In the genomic region with DNA sequence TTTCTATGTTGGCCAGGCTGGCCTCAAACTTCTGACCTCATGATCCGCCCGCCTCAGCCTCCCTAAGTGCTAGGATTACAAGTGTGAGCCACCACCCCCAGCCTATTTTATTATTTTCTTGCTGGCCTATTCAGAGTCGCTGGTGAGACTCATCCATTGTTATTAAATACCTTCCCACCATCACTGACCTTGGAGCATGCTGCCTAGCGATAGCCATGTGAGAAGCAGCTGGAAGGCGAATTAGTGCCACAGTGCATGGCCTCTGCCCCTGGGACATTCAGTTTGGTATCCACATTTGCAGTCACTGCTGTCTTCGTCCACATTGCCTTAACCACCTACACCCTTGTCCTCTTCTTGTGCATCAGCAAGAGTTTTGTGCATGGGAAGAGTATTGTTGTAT, we compare ENCODE assay signal across 9 cellular contexts. TPM values are rescaled to one million over a fixed set of nuclear protein-coding genes. Genes with fewer than 3 reads are reported as not detected.
"Had no signal": no experiment of that assay in that cellular context is flagged by ENCODE, and none has a peak within 500 bp of the region (broad histone marks: within the 10 kb centered on the region; RNA-seq: fewer than 3 reads in every experiment).

No MANE protein-coding gene starts in this region.

- H3K36me3 ChIP-seq: HAP-1 had no signal

- FAIRE-seq: HepG2 had no signal

- H3K9me3 Mint-ChIP-seq: HFFc6 had no signal

- H3K4me1 ChIP-seq: HAP-1 had no signal

- H2AFZ ChIP-seq: GM23248 had no signal

- H3K27ac Mint-ChIP-seq: HFFc6, IgD-negative memory B cell had no signal

- H3K4me3 Mint-ChIP-seq: HFFc6, IgD-negative memory B cell had no signal

- H3K27ac ChIP-seq: GM23248, HL-60 had no signal

- H3K4me3 ChIP-seq: GM23248, HAP-1 had no signal

- ATAC-seq: HCT116, HepG2 had no signal

- H3K4me1 Mint-ChIP-seq: IgD-negative memory B cell had no signal

- DNase-seq: GM23248, H7, HFFc6, KG1 had no signal

- H3K9ac ChIP-seq: GM23248 had no signal

- H3K9me3 ChIP-seq: HAP-1 had no signal

RNA-seq across cellular contexts. Expression of gene NMU, which starts 32.4 kb away (rescaled TPM):
- total RNA-seq: GM23248, HepG2, HFFc6 had no signal
- polyA plus RNA-seq: GM23248, HepG2 had no signal
